In genomic region chr1:109425902-109426277, GRCh38 we compare ENCODE assay signal across 8 cellular contexts. TPM values are rescaled to one million over a fixed set of nuclear protein-coding genes. Genes with fewer than 3 reads are reported as not detected.
DNase-seq lines count a peak whose midpoint lies in the region; ATAC-seq and TF ChIP-seq lines count a peak whose summit lies in the region.

No MANE protein-coding gene starts in this region.

- peak overlapping the region; percentile 98 for H3K27ac Mint-ChIP-seq in activated T-cell treated with anti-CD3 and anti-CD28 coated beads, Interleukin-2, amount 50 U/mL, for 24 hours
- H3K27ac Mint-ChIP-seq in osteocyte (ENCODE audit: unreplicated experiment): peak overlapping the region; percentile 93

- peak overlapping the region; percentile 76 for H3K4me3 ChIP-seq in fibroblast of the aortic adventitia (ENCODE audit: low read depth, low read length)
- H3K4me3 ChIP-seq in aorta (ENCODE audit: low read length in 2 of 2): peak overlapping the region; percentile 64 to 93

- peak overlapping the region; percentile 28 to 46 for H3K27ac ChIP-seq in aorta (ENCODE audit: low read depth in 1 of 2, low read length in 2 of 2)

- peak; percentile 26 for ATAC-seq in HG02798 (IDR thresholded peaks at IDR 0.05; ENCODE audit: poor library complexity, unreplicated experiment)
- ATAC-seq in aorta (ENCODE audit: low FRiP score): no peak

- H3K4me1 Mint-ChIP-seq in activated T-cell treated with anti-CD3 and anti-CD28 coated beads, Interleukin-2, amount 50 U/mL, for 24 hours (ENCODE audit: low read depth): peaks cover 38% of the 10 kb centered on the region
- H3K4me1 Mint-ChIP-seq in osteocyte (ENCODE audit: unreplicated experiment): peaks cover 30% of the 10 kb centered on the region

- peak overlapping the region; percentile 94 for H3K4me3 Mint-ChIP-seq in activated T-cell treated with anti-CD3 and anti-CD28 coated beads, Interleukin-2, amount 50 U/mL, for 24 hours
- H3K4me3 Mint-ChIP-seq in osteocyte (ENCODE audit: unreplicated experiment): peak overlapping the region; percentile 91

- no peak for TF ChIP-seq CTCF in fibroblast of the aortic adventitia (IDR thresholded peaks at IDR 0.05; ENCODE audit: insufficient read depth, low read length)
- no peak for TF ChIP-seq CTCF in osteocyte (IDR thresholded peaks at IDR 0.05)

- intact Hi-C loops in aorta (cut with DNase I): loop anchor here (5.0 to 10.0 kb wide), 3 partner anchors 56 to 111 kb away; partner anchors contain the start of genes ATXN7L2 (in 2 of the 2) and GPR61 (in 2 of the 2)

- H3K4me1 ChIP-seq in aorta (ENCODE audit: control insufficient read depth in 1 of 2, insufficient read depth in 2 of 2, low read length in 2 of 2): no peaks in the 10 kb centered on the region

- WGBS in aorta, 2 donors: 0% methylated on average over 23 of the region's 23 CpGs

- no peaks in the 10 kb centered on the region for H3K9me3 ChIP-seq in aorta (ENCODE audit: control insufficient read depth, low read length)

- H3K27me3 ChIP-seq in aorta (ENCODE audit: control insufficient read depth in 1 of 2, insufficient read depth in 2 of 2, low read length in 1 of 2): no peaks in the 10 kb centered on the region

- H3K36me3 Mint-ChIP-seq in activated T-cell treated with anti-CD3 and anti-CD28 coated beads, Interleukin-2, amount 50 U/mL, for 24 hours (ENCODE audit: low read depth): peaks cover 53% of the 10 kb centered on the region
- H3K36me3 Mint-ChIP-seq in osteocyte (ENCODE audit: unreplicated experiment): peaks cover under 1% of the 10 kb centered on the region

- no peaks in the 10 kb centered on the region for H3K27me3 Mint-ChIP-seq in activated T-cell treated with anti-CD3 and anti-CD28 coated beads, Interleukin-2, amount 50 U/mL, for 24 hours
- no peaks in the 10 kb centered on the region for H3K27me3 Mint-ChIP-seq in osteocyte (ENCODE audit: unreplicated experiment)

- no peaks in the 10 kb centered on the region for H3K36me3 ChIP-seq in aorta (ENCODE audit: control insufficient read depth in 1 of 2, insufficient read depth in 2 of 2, low read length in 1 of 2)

- DNase-seq in NCI-H2196 (lab: John Stamatoyannopoulos, UW; ENCODE audit: unreplicated experiment): peak; percentile 21
- no peak for DNase-seq in NCI-H2196 treated with DMSO at 0.1 percent for 48 hours (lab: John Stamatoyannopoulos, UW; ENCODE audit: unreplicated experiment)
- DNase-seq in NCI-H510A treated with DMSO at 0.1 percent for 48 hours (lab: John Stamatoyannopoulos, UW): peak; percentile 22
- DNase-seq in activated T-cell treated with anti-CD3 and anti-CD28 coated beads, Interleukin-2, amount 50 U/mL, for 24 hours: no peak
- DNase-seq in fibroblast of the aortic adventitia (ENCODE audit: low read depth): peak; percentile 38
- DNase-seq in osteocyte (ENCODE audit: extremely low spot score, unreplicated experiment): peak; percentile 85
- no peak for DNase-seq in aorta

- H3K9me3 Mint-ChIP-seq in activated T-cell treated with anti-CD3 and anti-CD28 coated beads, Interleukin-2, amount 50 U/mL, for 24 hours: no peaks in the 10 kb centered on the region
- no peaks in the 10 kb centered on the region for H3K9me3 Mint-ChIP-seq in osteocyte (ENCODE audit: unreplicated experiment)

RNA-seq across cellular contexts. Expression of gene PSMA5, which starts 0.4 kb away (rescaled TPM):
- total RNA-seq in fibroblast of the aortic adventitia (ENCODE audit: low replicate concordance) (40.0 and 56.1 TPM in 2 replicates), osteocyte (101 and 108 TPM in 2 replicates), aorta (10 to 100 TPM; 37.4 to 49.9 TPM)
- polyA plus RNA-seq in aorta: 10 to 100 TPM; 39.1 to 57.1 TPM

RNA-seq across cellular contexts. Expression of gene SORT1, which starts 28.2 kb away (rescaled TPM):
- total RNA-seq in fibroblast of the aortic adventitia (ENCODE audit: low replicate concordance): 3.0 and 4.5 TPM in 2 replicates
- 71.4 and 78.5 TPM in 2 replicates for total RNA-seq in osteocyte
- 100 to 1,000 TPM; 119 to 310 TPM for total RNA-seq in aorta
- 10 to 100 TPM; 47.3 to 74.6 TPM for polyA plus RNA-seq in aorta

RNA-seq across cellular contexts. Expression of gene SYPL2, which starts 40.5 kb away (rescaled TPM):
- 0.25 and 1.7 TPM in 2 replicates for total RNA-seq in fibroblast of the aortic adventitia (ENCODE audit: low replicate concordance)
- total RNA-seq in osteocyte: 0.59 and 1.1 TPM in 2 replicates
- total RNA-seq in aorta: 1 to 10 TPM; 5.9 to 6.2 TPM
- 1 to 10 TPM; 1.4 to 2.8 TPM for polyA plus RNA-seq in aorta

RNA-seq across cellular contexts. Expression of gene ATXN7L2, which starts 57.8 kb away (rescaled TPM):
- 1.6 and 2.9 TPM in 2 replicates for total RNA-seq in fibroblast of the aortic adventitia (ENCODE audit: low replicate concordance)
- 6.4 and 6.8 TPM in 2 replicates for total RNA-seq in osteocyte
- total RNA-seq in aorta: 1 to 10 TPM; 3.8 to 4.2 TPM
- 10 to 100 TPM in 1 of 2 donors, under 1 TPM in 1; 0.63 to 12.5 TPM for polyA plus RNA-seq in aorta

Comparison
In these comparisons a context has a peak if more than half of its experiments do, and no peak if none do; other contexts are left out.
1. DNase-seq: peak in NCI-H2196 (single experiment), NCI-H510A treated with DMSO at 0.1 percent for 48 hours (single experiment), fibroblast of the aortic adventitia (single experiment) and osteocyte (single experiment); none in NCI-H2196 treated with DMSO at 0.1 percent for 48 hours (single experiment), activated T-cell treated with anti-CD3 and anti-CD28 coated beads, Interleukin-2, amount 50 U/mL, for 24 hours (single experiment) and aorta (0 of 2).
2. RNA of gene SORT1, which starts 28.2 kb away (total RNA-seq): 119 to 310 TPM in aorta and 71.4 to 78.5 TPM in osteocyte; 3.0 to 4.5 TPM in fibroblast of the aortic adventitia; every median in the first group is over 10 times any median in the second.